Comparison of ENCODE assay signal across 23 cellular contexts in genomic region chr10:72204724-72205123, GRCh38.
"Had no signal": no experiment of that assay in that cellular context is flagged by ENCODE, and none has a peak within 500 bp of the region (broad histone marks: within the 10 kb centered on the region; RNA-seq: fewer than 3 reads in every experiment).

No MANE protein-coding gene starts in this region.

- H3K9me3 ChIP-seq: gastroesophageal sphincter, left lung, prostate gland, stomach had no signal

- H3K27ac ChIP-seq: dorsolateral prefrontal cortex, gastroesophageal sphincter, left lung, parathyroid adenoma, prostate gland, skin epidermis, stomach had no signal

- H3K9ac ChIP-seq: parathyroid adenoma had no signal

- ATAC-seq: esophagus mucosa; gastroesophageal sphincter; left lung; natural killer cell treated with Interleukin-12 subunit alpha and Interleukin-12 subunit beta and Interleukin-15 and Interleukin-18, amount 100 ng/mL, for 72 hours; sciatic nerve had no signal

- H3K4me1 ChIP-seq: gastroesophageal sphincter, left lung, parathyroid adenoma, prostate gland, stomach had no signal

- H3K4me3 ChIP-seq: dorsolateral prefrontal cortex, gastroesophageal sphincter, left lung, lung, prostate gland, skin epidermis, stomach had no signal

- DNase-seq: cortex of kidney; dorsolateral prefrontal cortex; effector CD8-positive, alpha-beta T cell; glutamatergic neuron; islet precursor cell; left lung; mesenchymal stem cell; midbrain; occipital lobe; retina; stimulated activated CD4-positive, alpha-beta T cell treated with anti-CD3 and anti-CD28 coated beads, Interleukin-12 subunit alpha, Interleukin-12 subunit beta, amount 100 ng/mL, for 4 hours; stimulated activated naive CD4-positive, alpha-beta T cell; stomach; substantia nigra; trophoblast cell had no signal

- H3K27me3 ChIP-seq: dorsolateral prefrontal cortex, gastroesophageal sphincter, left lung, stomach had no signal
